ENCODE assay signal across 1 cellular context in the genomic region with DNA sequence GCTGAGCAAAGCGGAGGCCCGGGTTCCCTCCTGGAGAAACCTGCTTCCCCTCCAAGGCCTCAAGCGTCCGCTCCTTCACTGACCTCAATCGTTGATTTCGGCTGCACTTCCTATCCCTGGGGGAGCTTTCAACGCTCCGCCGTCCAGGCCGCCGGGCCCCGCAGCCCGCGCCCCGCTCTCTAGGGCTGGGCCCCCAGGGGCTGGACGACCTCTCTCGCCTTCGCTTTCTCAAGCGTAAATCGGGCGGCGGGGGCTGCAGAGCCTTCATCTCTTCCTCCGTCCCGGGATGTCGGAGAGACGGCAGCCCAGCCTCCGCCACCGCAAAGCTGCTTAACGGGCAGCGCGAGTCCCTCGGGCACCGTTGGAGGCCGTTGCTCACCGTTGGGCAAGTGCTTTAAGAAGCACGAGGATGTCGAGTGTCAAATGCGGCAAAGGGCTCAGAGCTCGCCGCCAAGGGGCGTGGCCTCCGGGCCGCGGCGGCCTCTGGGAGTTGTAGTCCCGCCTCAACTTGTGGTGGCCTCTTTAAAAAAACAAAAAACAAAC.
A peak's percentile ranks its signal among the peaks of the same experiment; 100 is the strongest.
TF ChIP-seq lines count a peak whose summit lies in the region.

No MANE protein-coding gene starts in this region.

TF ChIP-seq in K562, 482 proteins besides CTCF, POLR2A, EP300 and RAD21 (continued from another document and continues in another):
- TF ChIP-seq, protein P1, sequence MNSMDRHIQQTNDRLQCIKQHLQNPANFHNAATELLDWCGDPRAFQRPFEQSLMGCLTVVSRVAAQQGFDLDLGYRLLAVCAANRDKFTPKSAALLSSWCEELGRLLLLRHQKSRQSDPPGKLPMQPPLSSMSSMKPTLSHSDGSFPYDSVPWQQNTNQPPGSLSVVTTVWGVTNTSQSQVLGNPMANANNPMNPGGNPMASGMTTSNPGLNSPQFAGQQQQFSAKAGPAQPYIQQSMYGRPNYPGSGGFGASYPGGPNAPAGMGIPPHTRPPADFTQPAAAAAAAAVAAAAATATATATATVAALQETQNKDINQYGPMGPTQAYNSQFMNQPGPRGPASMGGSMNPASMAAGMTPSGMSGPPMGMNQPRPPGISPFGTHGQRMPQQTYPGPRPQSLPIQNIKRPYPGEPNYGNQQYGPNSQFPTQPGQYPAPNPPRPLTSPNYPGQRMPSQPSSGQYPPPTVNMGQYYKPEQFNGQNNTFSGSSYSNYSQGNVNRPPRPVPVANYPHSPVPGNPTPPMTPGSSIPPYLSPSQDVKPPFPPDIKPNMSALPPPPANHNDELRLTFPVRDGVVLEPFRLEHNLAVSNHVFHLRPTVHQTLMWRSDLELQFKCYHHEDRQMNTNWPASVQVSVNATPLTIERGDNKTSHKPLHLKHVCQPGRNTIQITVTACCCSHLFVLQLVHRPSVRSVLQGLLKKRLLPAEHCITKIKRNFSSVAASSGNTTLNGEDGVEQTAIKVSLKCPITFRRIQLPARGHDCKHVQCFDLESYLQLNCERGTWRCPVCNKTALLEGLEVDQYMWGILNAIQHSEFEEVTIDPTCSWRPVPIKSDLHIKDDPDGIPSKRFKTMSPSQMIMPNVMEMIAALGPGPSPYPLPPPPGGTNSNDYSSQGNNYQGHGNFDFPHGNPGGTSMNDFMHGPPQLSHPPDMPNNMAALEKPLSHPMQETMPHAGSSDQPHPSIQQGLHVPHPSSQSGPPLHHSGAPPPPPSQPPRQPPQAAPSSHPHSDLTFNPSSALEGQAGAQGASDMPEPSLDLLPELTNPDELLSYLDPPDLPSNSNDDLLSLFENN (IDR thresholded peaks at IDR 0.05; ENCODE audit: low read depth in 2 of 2, low read length in 2 of 2), result no peak
- TF ChIP-seq, protein P2, sequence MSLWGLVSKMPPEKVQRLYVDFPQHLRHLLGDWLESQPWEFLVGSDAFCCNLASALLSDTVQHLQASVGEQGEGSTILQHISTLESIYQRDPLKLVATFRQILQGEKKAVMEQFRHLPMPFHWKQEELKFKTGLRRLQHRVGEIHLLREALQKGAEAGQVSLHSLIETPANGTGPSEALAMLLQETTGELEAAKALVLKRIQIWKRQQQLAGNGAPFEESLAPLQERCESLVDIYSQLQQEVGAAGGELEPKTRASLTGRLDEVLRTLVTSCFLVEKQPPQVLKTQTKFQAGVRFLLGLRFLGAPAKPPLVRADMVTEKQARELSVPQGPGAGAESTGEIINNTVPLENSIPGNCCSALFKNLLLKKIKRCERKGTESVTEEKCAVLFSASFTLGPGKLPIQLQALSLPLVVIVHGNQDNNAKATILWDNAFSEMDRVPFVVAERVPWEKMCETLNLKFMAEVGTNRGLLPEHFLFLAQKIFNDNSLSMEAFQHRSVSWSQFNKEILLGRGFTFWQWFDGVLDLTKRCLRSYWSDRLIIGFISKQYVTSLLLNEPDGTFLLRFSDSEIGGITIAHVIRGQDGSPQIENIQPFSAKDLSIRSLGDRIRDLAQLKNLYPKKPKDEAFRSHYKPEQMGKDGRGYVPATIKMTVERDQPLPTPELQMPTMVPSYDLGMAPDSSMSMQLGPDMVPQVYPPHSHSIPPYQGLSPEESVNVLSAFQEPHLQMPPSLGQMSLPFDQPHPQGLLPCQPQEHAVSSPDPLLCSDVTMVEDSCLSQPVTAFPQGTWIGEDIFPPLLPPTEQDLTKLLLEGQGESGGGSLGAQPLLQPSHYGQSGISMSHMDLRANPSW (CRISPR knock-in tag; IDR thresholded peaks at IDR 0.05), result no peak
- TF ChIP-seq PML (IDR thresholded peaks at IDR 0.05; ENCODE audit: low read length), result no peak
- TF ChIP-seq CXXC5 (CRISPR knock-in tag; IDR thresholded peaks at IDR 0.05), result peak; percentile 74; the same call in 1 of the 2 replicates
- no peak for TF ChIP-seq SOX6 (IDR thresholded peaks at IDR 0.05)
- no peak for TF ChIP-seq ILK (tag; IDR thresholded peaks at IDR 0.05; ENCODE audit: borderline replicate concordance, low read depth)
- no peak for TF ChIP-seq KLF6 (CRISPR knock-in tag; IDR thresholded peaks at IDR 0.05; ENCODE audit: borderline replicate concordance)
- TF ChIP-seq BRCA1 (IDR thresholded peaks at IDR 0.05), result no peak
- no peak for TF ChIP-seq BRCA1 (CRISPR knock-in tag; IDR thresholded peaks at IDR 0.05)
- no peak for TF ChIP-seq NONO (IDR thresholded peaks at IDR 0.05; ENCODE audit: low read depth in 2 of 2, low read length in 1 of 2)
- TF ChIP-seq ZNF76 (CRISPR knock-in tag; IDR thresholded peaks at IDR 0.05; ENCODE audit: borderline replicate concordance), result no peak
- no peak; a peak in 1 of 4 replicates for TF ChIP-seq NRF1 (conservative IDR thresholded peaks at IDR 0.05 in 1 of 2, IDR thresholded peaks at IDR 0.05 in 1 of 2)
- TF ChIP-seq, protein P3, sequence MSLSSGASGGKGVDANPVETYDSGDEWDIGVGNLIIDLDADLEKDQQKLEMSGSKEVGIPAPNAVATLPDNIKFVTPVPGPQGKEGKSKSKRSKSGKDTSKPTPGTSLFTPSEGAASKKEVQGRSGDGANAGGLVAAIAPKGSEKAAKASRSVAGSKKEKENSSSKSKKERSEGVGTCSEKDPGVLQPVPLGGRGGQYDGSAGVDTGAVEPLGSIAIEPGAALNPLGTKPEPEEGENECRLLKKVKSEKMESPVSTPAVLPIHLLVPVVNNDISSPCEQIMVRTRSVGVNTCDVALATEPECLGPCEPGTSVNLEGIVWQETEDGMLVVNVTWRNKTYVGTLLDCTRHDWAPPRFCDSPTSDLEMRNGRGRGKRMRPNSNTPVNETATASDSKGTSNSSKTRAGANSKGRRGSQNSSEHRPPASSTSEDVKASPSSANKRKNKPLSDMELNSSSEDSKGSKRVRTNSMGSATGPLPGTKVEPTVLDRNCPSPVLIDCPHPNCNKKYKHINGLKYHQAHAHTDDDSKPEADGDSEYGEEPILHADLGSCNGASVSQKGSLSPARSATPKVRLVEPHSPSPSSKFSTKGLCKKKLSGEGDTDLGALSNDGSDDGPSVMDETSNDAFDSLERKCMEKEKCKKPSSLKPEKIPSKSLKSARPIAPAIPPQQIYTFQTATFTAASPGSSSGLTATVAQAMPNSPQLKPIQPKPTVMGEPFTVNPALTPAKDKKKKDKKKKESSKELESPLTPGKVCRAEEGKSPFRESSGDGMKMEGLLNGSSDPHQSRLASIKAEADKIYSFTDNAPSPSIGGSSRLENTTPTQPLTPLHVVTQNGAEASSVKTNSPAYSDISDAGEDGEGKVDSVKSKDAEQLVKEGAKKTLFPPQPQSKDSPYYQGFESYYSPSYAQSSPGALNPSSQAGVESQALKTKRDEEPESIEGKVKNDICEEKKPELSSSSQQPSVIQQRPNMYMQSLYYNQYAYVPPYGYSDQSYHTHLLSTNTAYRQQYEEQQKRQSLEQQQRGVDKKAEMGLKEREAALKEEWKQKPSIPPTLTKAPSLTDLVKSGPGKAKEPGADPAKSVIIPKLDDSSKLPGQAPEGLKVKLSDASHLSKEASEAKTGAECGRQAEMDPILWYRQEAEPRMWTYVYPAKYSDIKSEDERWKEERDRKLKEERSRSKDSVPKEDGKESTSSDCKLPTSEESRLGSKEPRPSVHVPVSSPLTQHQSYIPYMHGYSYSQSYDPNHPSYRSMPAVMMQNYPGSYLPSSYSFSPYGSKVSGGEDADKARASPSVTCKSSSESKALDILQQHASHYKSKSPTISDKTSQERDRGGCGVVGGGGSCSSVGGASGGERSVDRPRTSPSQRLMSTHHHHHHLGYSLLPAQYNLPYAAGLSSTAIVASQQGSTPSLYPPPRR (CRISPR knock-in tag; IDR thresholded peaks at IDR 0.05; ENCODE audit: borderline replicate concordance), result no peak
- TF ChIP-seq NFE2L1 (tag; IDR thresholded peaks at IDR 0.05; ENCODE audit: borderline replicate concordance, low read depth), result no peak
- TF ChIP-seq DPF2 (IDR thresholded peaks at IDR 0.05), result no peak
- TF ChIP-seq TAF15 (IDR thresholded peaks at IDR 0.05; ENCODE audit: low read depth, low read length), result no peak
- no peak for TF ChIP-seq ZNF217 (CRISPR knock-in tag; IDR thresholded peaks at IDR 0.05)
- peak; percentile 98 for TF ChIP-seq L3MBTL2 (IDR thresholded peaks at IDR 0.05)
- no peak for TF ChIP-seq NFYB (IDR thresholded peaks at IDR 0.05; ENCODE audit: extremely low read depth, insufficient read length)
- TF ChIP-seq, protein P4, sequence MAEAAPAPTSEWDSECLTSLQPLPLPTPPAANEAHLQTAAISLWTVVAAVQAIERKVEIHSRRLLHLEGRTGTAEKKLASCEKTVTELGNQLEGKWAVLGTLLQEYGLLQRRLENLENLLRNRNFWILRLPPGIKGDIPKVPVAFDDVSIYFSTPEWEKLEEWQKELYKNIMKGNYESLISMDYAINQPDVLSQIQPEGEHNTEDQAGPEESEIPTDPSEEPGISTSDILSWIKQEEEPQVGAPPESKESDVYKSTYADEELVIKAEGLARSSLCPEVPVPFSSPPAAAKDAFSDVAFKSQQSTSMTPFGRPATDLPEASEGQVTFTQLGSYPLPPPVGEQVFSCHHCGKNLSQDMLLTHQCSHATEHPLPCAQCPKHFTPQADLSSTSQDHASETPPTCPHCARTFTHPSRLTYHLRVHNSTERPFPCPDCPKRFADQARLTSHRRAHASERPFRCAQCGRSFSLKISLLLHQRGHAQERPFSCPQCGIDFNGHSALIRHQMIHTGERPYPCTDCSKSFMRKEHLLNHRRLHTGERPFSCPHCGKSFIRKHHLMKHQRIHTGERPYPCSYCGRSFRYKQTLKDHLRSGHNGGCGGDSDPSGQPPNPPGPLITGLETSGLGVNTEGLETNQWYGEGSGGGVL (CRISPR knock-in tag; IDR thresholded peaks at IDR 0.05), result no peak
- no peak for TF ChIP-seq FUS (optimal IDR thresholded peaks at IDR 0.05; ENCODE audit: low read depth, low read length)
- TF ChIP-seq, protein P5, sequence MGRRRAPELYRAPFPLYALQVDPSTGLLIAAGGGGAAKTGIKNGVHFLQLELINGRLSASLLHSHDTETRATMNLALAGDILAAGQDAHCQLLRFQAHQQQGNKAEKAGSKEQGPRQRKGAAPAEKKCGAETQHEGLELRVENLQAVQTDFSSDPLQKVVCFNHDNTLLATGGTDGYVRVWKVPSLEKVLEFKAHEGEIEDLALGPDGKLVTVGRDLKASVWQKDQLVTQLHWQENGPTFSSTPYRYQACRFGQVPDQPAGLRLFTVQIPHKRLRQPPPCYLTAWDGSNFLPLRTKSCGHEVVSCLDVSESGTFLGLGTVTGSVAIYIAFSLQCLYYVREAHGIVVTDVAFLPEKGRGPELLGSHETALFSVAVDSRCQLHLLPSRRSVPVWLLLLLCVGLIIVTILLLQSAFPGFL (CRISPR knock-in tag; IDR thresholded peaks at IDR 0.05), result no peak
- TF ChIP-seq HNRNPK (IDR thresholded peaks at IDR 0.05; ENCODE audit: low read depth, low read length, poor library complexity, severe bottlenecking), result no peak
- peak in 1 of 2 experiments; percentile 33; a peak in 1 of 4 replicates for TF ChIP-seq TEAD1 (CRISPR knock-in tag; IDR thresholded peaks at IDR 0.05)
- TF ChIP-seq CHD4 (IDR thresholded peaks at IDR 0.05; ENCODE audit: insufficient read depth, insufficient replicate concordance, low read depth, low read length, poor library complexity, severe bottlenecking), result no peak
- no peak for TF ChIP-seq NR2F6 (CRISPR knock-in tag; IDR thresholded peaks at IDR 0.05)
- TF ChIP-seq NFXL1 (CRISPR knock-in tag; IDR thresholded peaks at IDR 0.05), result no peak
- TF ChIP-seq GATA2 (CRISPR knock-in tag; IDR thresholded peaks at IDR 0.05), result no peak
- no peak for TF ChIP-seq ETV6 (IDR thresholded peaks at IDR 0.05; ENCODE audit: borderline replicate concordance in 1 of 2, low read depth in 2 of 2, low read length in 1 of 2)
- no peak for TF ChIP-seq ETV6 (CRISPR knock-in tag; IDR thresholded peaks at IDR 0.05; ENCODE audit: borderline replicate concordance)
- 0 out of 2 replicates have a peak, but pooled peaks have one; percentile 39 for TF ChIP-seq MBD2 (IDR thresholded peaks at IDR 0.05; ENCODE audit: borderline replicate concordance, low read depth)
- TF ChIP-seq MNT (conservative IDR thresholded peaks at IDR 0.05), result peak; percentile 74 to 88
- TF ChIP-seq SRF (CRISPR knock-in tag; IDR thresholded peaks at IDR 0.05), result no peak
- TF ChIP-seq HSF4 (CRISPR knock-in tag; IDR thresholded peaks at IDR 0.05; ENCODE audit: borderline replicate concordance), result no peak
